26 cellular contexts compared by ENCODE assay signal in the genomic region with DNA sequence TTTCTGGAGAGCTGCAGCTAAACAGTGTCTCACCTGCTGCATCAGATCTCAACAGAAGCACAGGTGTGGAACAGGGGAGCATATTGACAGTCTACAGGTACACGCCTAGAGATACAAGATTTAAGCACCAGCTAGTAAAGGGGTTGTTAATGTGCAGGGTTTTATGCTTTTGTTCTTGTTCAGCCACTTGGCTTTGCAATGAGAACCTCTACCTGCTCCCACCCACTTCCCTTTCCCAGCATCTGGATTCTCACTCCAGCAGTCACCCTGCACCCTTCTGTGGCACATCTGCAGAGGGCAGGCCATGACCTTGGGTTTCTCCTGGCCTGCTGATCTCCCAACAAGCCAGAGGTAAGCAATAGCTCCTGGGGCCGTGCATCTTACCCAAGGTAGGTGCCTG.
"Had no signal": no experiment of that assay in that cellular context is flagged by ENCODE, and none has a peak within 500 bp of the region (broad histone marks: within the 10 kb centered on the region; RNA-seq: fewer than 3 reads in every experiment).

No MANE protein-coding gene starts in this region.

- H3K36me3 ChIP-seq: brain microvascular endothelial cell, esophagus squamous epithelium, gastroesophageal sphincter, heart right ventricle had no signal

- H3K27ac ChIP-seq: brain microvascular endothelial cell, coronary artery, dorsolateral prefrontal cortex, esophagus squamous epithelium, gastroesophageal sphincter, heart right ventricle had no signal

- H3K9me3 ChIP-seq: esophagus squamous epithelium had no signal

- FAIRE-seq: astrocyte, bronchial epithelial cell had no signal

- H3K4me1 ChIP-seq: esophagus squamous epithelium, gastroesophageal sphincter, heart right ventricle had no signal

- H3K4me3 ChIP-seq: coronary artery, dorsolateral prefrontal cortex, esophagus squamous epithelium, gastroesophageal sphincter, heart right ventricle had no signal

- H3K27me3 ChIP-seq: brain microvascular endothelial cell, dorsolateral prefrontal cortex, esophagus squamous epithelium, gastroesophageal sphincter had no signal

- DNase-seq: activated CD4-positive, alpha-beta memory T cell treated with anti-CD3 and anti-CD28 coated beads for 36 hours; activated CD4-positive, alpha-beta T cell treated with anti-CD3 and anti-CD28 coated beads for 36 hours; activated CD4-positive, alpha-beta T cell treated with anti-CD3 and anti-CD28 coated beads, Interleukin-2, amount 10 ng/mL, durations not matched to agents 24 days and 14 days; activated CD4-positive, CD25-positive, alpha-beta regulatory T cell; activated CD4-positive, CD25-positive, alpha-beta regulatory T cell treated with anti-CD3 and anti-CD28 coated beads, Interleukin-2, amount 50 U/mL, for 72 hours; activated CD8-positive, alpha-beta memory T cell treated with anti-CD3 and anti-CD28 coated beads, Interleukin-2, amount 10 ng/mL, durations not matched to agents 7 days and 5 days; activated CD8-positive, alpha-beta memory T cell treated with anti-CD3 and anti-CD28 coated beads, Interleukin-2, amount 50 U/mL, for 4 hours; activated CD8-positive, alpha-beta T cell treated with anti-CD3 and anti-CD28 coated beads, Interleukin-2, amount 10 ng/mL, durations not matched to agents 7 days and 5 days; activated effector memory CD4-positive, alpha-beta T cell treated with anti-CD3 and anti-CD28 coated beads, Interleukin-2, amount 50 U/mL, for 16 hours; activated naive CD4-positive, alpha-beta T cell treated with anti-CD3 and anti-CD28 coated beads, Interleukin-2, amount 10 ng/mL, durations not matched to agents 7 days and 5 days; activated naive CD8-positive, alpha-beta T cell treated with anti-CD3 and anti-CD28 coated beads, Interleukin-2, amount 10 ng/mL, durations not matched to agents 7 days and 5 days; activated T-cell treated with anti-CD3 and anti-CD28 coated beads, Interleukin-2, amount 50 U/mL, for 1 hour; activated T-cell treated with anti-CD3 and anti-CD28 coated beads, Interleukin-2, amount 50 U/mL, for 48 hours; anterior cingulate cortex; brain microvascular endothelial cell; dorsolateral prefrontal cortex; effector memory CD4-positive, alpha-beta T cell; erythroblast; esophagus squamous epithelium; foreskin melanocyte; heart right ventricle; T-helper 2 cell had no signal
